In the genomic region with DNA sequence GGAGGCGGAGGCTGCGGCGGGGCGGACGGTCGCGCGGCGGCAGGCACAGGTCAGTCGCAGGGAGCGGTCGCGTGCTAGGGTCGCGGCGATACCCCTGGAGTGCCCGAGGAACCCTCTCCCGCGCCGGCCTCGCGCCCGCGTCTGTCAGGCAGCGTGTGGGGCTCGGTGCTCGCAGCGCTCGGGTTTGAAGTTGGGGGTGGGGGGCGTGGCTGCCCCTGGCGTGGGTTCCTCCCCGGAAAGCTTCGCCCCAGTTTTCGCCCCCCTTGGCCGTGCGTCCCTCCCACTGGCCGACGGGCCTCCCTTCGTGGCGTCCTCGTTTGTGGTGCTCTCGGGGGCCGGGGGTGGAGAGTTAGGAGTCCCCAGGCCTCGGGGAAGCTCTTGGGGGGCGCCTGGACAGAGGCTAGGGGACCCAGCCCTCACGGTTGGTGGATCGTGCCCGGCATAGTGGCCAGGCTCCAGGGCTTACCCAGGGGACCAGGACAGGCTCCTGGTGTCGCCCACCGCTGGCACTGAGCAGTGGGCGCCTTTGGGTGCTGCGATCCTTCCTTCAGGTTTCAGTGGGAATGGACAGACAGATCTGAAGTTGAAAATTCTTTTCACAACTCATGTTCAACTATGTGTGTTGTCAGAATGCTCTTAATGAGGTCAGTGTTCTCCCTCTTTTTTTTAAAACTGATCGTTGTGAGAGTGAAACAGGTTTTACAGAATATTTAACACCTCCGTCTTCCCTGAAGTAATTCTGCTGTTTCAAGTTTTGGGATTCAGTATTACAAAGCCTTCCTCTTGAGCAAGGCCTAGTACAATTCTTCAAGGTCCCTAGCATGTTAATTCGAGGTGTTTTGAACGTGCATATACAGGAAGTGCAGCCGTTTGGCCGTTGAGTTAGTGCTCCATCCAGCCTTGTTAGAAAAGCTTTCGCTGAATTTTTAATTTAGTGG, we compare ENCODE assay signal across 8 cellular contexts. TPM values are rescaled to one million over a fixed set of nuclear protein-coding genes. Genes with fewer than 3 reads are reported as not detected.
DNase-seq lines count a peak whose midpoint lies in the region; ATAC-seq, FAIRE-seq and TF ChIP-seq lines count a peak whose summit lies in the region.

No MANE protein-coding gene starts in this region.

- peak overlapping the region; percentile 97 to 99 (median 98) for H3K4me3 Mint-ChIP-seq in CD4-positive, CD25-positive, alpha-beta regulatory T cell
- H3K4me3 Mint-ChIP-seq in stimulated activated naive CD8-positive, alpha-beta T cell treated with anti-CD3 and anti-CD28 coated beads, Interleukin-15, Interleukin-2, amounts not matched to agents 100 ng/mL and 50 ng/mL, for 24 hours: peak overlapping the region; percentile 92

- H3K4me1 ChIP-seq in CD4-positive, CD25-positive, alpha-beta regulatory T cell (ENCODE audit: control insufficient read depth, insufficient read depth, low read length, poor library complexity, severe bottlenecking): peaks cover 24% of the 10 kb centered on the region
- H3K4me1 ChIP-seq in colonic mucosa: peaks cover 8% of the 10 kb centered on the region
- peaks cover 5% of the 10 kb centered on the region for H3K4me1 ChIP-seq in mucosa of descending colon (ENCODE audit: low read depth)

- H3K36me3 ChIP-seq in CD4-positive, CD25-positive, alpha-beta regulatory T cell (ENCODE audit: control insufficient read depth, insufficient read depth, low read length): peaks cover 4% of the 10 kb centered on the region
- no peaks in the 10 kb centered on the region for H3K36me3 ChIP-seq in colonic mucosa
- no peaks in the 10 kb centered on the region for H3K36me3 ChIP-seq in mucosa of descending colon (ENCODE audit: low read depth)

- H3K4me3 ChIP-seq in CD4-positive, CD25-positive, alpha-beta regulatory T cell (ENCODE audit: low read depth, low read length): peak overlapping the region; percentile 86
- H3K4me3 ChIP-seq in colonic mucosa: peak overlapping the region; percentile 95
- peak overlapping the region; percentile 67 for H3K4me3 ChIP-seq in mucosa of descending colon

- ATAC-seq in CD4-positive, CD25-positive, alpha-beta regulatory T cell (ENCODE audit: low read depth in 2 of 2): peak; percentile 2 to 3
- ATAC-seq in GM19023 (IDR thresholded peaks at IDR 0.05; ENCODE audit: unreplicated experiment): peak; percentile 32
- no peak for ATAC-seq in mucosa of descending colon

- peak overlapping the region; percentile 76 for H3K27ac ChIP-seq in CD4-positive, CD25-positive, alpha-beta regulatory T cell (ENCODE audit: insufficient read depth, low read length, poor library complexity, severe bottlenecking)
- H3K27ac ChIP-seq in VCaP: peak overlapping the region; percentile 91
- H3K27ac ChIP-seq in colonic mucosa: peak overlapping the region; percentile 97

- peaks cover 13% of the 10 kb centered on the region for H3K27me3 ChIP-seq in CD4-positive, CD25-positive, alpha-beta regulatory T cell (ENCODE audit: control insufficient read depth, insufficient read depth, low read length)
- no peaks in the 10 kb centered on the region for H3K27me3 ChIP-seq in colonic mucosa

- FAIRE-seq in HTR-8/SVneo (lab: Jason Lieb, UNC): no peak

- intact Hi-C loops in colonic mucosa (cut with DNase I) (no loop called here), mucosa of descending colon (cut with DNase I, micrococcal nuclease) (no loop called here)

- H3K4me1 Mint-ChIP-seq in CD4-positive, CD25-positive, alpha-beta regulatory T cell: peaks cover 25 to 46% (median 29%) of the 10 kb centered on the region in 4 donors
- H3K4me1 Mint-ChIP-seq in stimulated activated naive CD8-positive, alpha-beta T cell treated with anti-CD3 and anti-CD28 coated beads, Interleukin-15, Interleukin-2, amounts not matched to agents 100 ng/mL and 50 ng/mL, for 24 hours (ENCODE audit: low read depth): peaks cover 17% of the 10 kb centered on the region

- peak overlapping the region; percentile 90 to 94 for H3K9ac ChIP-seq in colonic mucosa (ENCODE audit: low read depth in 2 of 2, low read length in 2 of 2)

- peak overlapping the region; percentile 15 to 95 (median 70) for H3K27ac Mint-ChIP-seq in CD4-positive, CD25-positive, alpha-beta regulatory T cell
- H3K27ac Mint-ChIP-seq in stimulated activated naive CD8-positive, alpha-beta T cell treated with anti-CD3 and anti-CD28 coated beads, Interleukin-15, Interleukin-2, amounts not matched to agents 100 ng/mL and 50 ng/mL, for 24 hours: peak overlapping the region; percentile 89

- peak; percentile 7 to 67 (median 57) for DNase-seq in CD4-positive, CD25-positive, alpha-beta regulatory T cell
- DNase-seq in HTR-8/SVneo (ENCODE audit: insufficient read length, low spot score): peak; percentile 36
- no peak for DNase-seq in colonic mucosa
- DNase-seq in mucosa of descending colon: peak in 1 of 3 donors; percentile 30
- no peak for DNase-seq in mucosa of gallbladder (ENCODE audit: low spot score)

- TF ChIP-seq CTCF in VCaP (conservative IDR thresholded peaks at IDR 0.05): no peak
- TF ChIP-seq CTCF in colonic mucosa (IDR thresholded peaks at IDR 0.05): no peak
- no peak for TF ChIP-seq CTCF in mucosa of descending colon (IDR thresholded peaks at IDR 0.05)

- H3K27me3 Mint-ChIP-seq in CD4-positive, CD25-positive, alpha-beta regulatory T cell: peaks cover 16% of the 10 kb centered on the region
- peaks cover 12% of the 10 kb centered on the region for H3K27me3 Mint-ChIP-seq in stimulated activated naive CD8-positive, alpha-beta T cell treated with anti-CD3 and anti-CD28 coated beads, Interleukin-15, Interleukin-2, amounts not matched to agents 100 ng/mL and 50 ng/mL, for 24 hours

- H3K9me3 Mint-ChIP-seq in CD4-positive, CD25-positive, alpha-beta regulatory T cell: no peaks in the 10 kb centered on the region
- no peaks in the 10 kb centered on the region for H3K9me3 Mint-ChIP-seq in stimulated activated naive CD8-positive, alpha-beta T cell treated with anti-CD3 and anti-CD28 coated beads, Interleukin-15, Interleukin-2, amounts not matched to agents 100 ng/mL and 50 ng/mL, for 24 hours

- no peaks in the 10 kb centered on the region for H3K9me3 ChIP-seq in CD4-positive, CD25-positive, alpha-beta regulatory T cell (ENCODE audit: control insufficient read depth in 2 of 2, low read length in 2 of 2)
- H3K9me3 ChIP-seq in colonic mucosa (no peaks in the 10 kb centered on the region), mucosa of descending colon (no peaks in the 10 kb centered on the region)

- H3K36me3 Mint-ChIP-seq in CD4-positive, CD25-positive, alpha-beta regulatory T cell: peaks cover 5% of the 10 kb centered on the region
- H3K36me3 Mint-ChIP-seq in stimulated activated naive CD8-positive, alpha-beta T cell treated with anti-CD3 and anti-CD28 coated beads, Interleukin-15, Interleukin-2, amounts not matched to agents 100 ng/mL and 50 ng/mL, for 24 hours (ENCODE audit: low read depth): peaks cover 20% of the 10 kb centered on the region

RNA-seq across cellular contexts. Expression of a gene that starts 0.6 kb away (rescaled TPM):
- 27.0 TPM for total RNA-seq in CD4-positive, CD25-positive, alpha-beta regulatory T cell
- 10 to 100 TPM; 34.8 to 42.3 (median 39.7) TPM for polyA plus RNA-seq in CD4-positive, CD25-positive, alpha-beta regulatory T cell
- total RNA-seq in colonic mucosa: 10 to 100 TPM; 59.1 to 64.9 TPM
- 10 to 100 TPM; 51.1 to 80.3 (median 51.1) TPM for total RNA-seq in mucosa of descending colon
- 53.1 TPM for total RNA-seq in mucosa of gallbladder

Comparison
In these comparisons a context has a peak if more than half of its experiments do, and no peak if none do; other contexts are left out.
1. DNase-seq: peak in CD4-positive, CD25-positive, alpha-beta regulatory T cell (3 of 3) and HTR-8/SVneo (single experiment); none in colonic mucosa (single experiment) and mucosa of gallbladder (single experiment).
2. Peak in every context shown above with its lines, with median percentiles within 50 percentile points of each other: H3K27ac ChIP-seq and H3K4me3 ChIP-seq.